1 cellular context compared by ENCODE assay signal in the genomic region with DNA sequence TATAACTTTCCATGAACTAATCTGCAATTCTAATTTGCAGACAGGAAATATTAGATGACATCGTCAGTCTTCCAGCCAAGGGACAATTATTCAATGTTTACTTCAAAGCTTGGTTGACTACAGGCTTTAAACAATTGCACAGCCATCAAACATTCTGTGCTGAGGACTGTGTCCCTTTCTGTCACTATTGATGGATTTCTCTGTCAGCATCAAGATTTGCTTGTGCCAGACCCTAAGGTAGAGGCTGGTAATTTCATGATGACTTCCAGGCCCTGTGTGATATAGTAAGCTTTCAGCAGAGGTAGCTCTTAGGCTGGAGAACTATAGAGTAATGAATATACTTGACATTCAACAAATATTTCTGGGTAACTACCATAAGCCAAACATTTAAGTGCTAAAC.
TF ChIP-seq lines count a peak whose summit lies in the region.

No MANE protein-coding gene starts in this region.

TF ChIP-seq in IMR-90, 13 proteins besides CTCF, POLR2A, EP300 and RAD21:
- TF ChIP-seq CHD1 (IDR thresholded peaks at IDR 0.05; ENCODE audit: low read depth, low read length) = no peak
- TF ChIP-seq BHLHE40 (IDR thresholded peaks at IDR 0.05; ENCODE audit: low read depth, low read length) = no peak
- TF ChIP-seq MAFK (IDR thresholded peaks at IDR 0.05; ENCODE audit: low read depth, low read length) = peak; percentile 34
